9 cellular contexts compared by ENCODE assay signal in genomic region chr12:116384629-116385485, GRCh38.
DNase-seq lines count a peak whose midpoint lies in the region; ATAC-seq, FAIRE-seq and TF ChIP-seq lines count a peak whose summit lies in the region.
"Had no signal": no experiment of that assay in that cellular context is flagged by ENCODE, and none has a peak within 500 bp of the region (broad histone marks: within the 10 kb centered on the region; RNA-seq: fewer than 3 reads in every experiment).

No MANE protein-coding gene starts in this region.

- TF ChIP-seq POLR2A in breast epithelium (IDR thresholded peaks at IDR 0.05) (no peak), endothelial cell of umbilical vein (IDR thresholded peaks at IDR 0.05; ENCODE audit: low read depth, low read length) (no peak)

- TF ChIP-seq CTCF in mammary epithelial cell (conservative IDR thresholded peaks at IDR 0.05 in 1 of 2, IDR thresholded peaks at IDR 0.05 in 1 of 2; ENCODE audit: extremely low read depth in 1 of 2, insufficient read depth in 1 of 2, low read depth in 1 of 2, low read length in 2 of 2) (no peak), breast epithelium (IDR thresholded peaks at IDR 0.05) (no peak), endothelial cell of umbilical vein (IDR thresholded peaks at IDR 0.05; ENCODE audit: extremely low read depth in 1 of 2, insufficient read depth in 1 of 2, low read depth in 1 of 2, low read length in 2 of 2) (no peak)

- no peak for FAIRE-seq in endothelial cell of umbilical vein (lab: Jason Lieb, UNC)

- H4K20me1 ChIP-seq in mammary epithelial cell (ENCODE audit: insufficient read depth, low read length) (no peaks in the 10 kb centered on the region), endothelial cell of umbilical vein (replicated peaks; ENCODE audit: control insufficient read depth, extremely low read depth, insufficient read depth, low read length) (no peaks in the 10 kb centered on the region)

- H3K9ac ChIP-seq in mammary epithelial cell (ENCODE audit: insufficient read depth, low read length) = no peak overlapping the region
- no peak overlapping the region for H3K9ac ChIP-seq in endothelial cell of umbilical vein (replicated peaks; ENCODE audit: extremely low read depth, insufficient read depth, low read length)

- H3K27me3 ChIP-seq in mammary epithelial cell (ENCODE audit: insufficient read depth, low read length) = no peaks in the 10 kb centered on the region
- H3K27me3 ChIP-seq in breast epithelium = no peaks in the 10 kb centered on the region
- no peaks in the 10 kb centered on the region for H3K27me3 ChIP-seq in endothelial cell of umbilical vein (ENCODE audit: control insufficient read depth in 2 of 2, insufficient read depth in 2 of 2, low read length in 2 of 2)

- no peak overlapping the region for H2AFZ ChIP-seq in mammary epithelial cell (ENCODE audit: low read depth, low read length)
- H2AFZ ChIP-seq in endothelial cell of umbilical vein (ENCODE audit: low read depth, low read length) = no peak overlapping the region

- no peak overlapping the region for H3K27ac ChIP-seq in mammary epithelial cell (ENCODE audit: insufficient read depth, low read depth, low read length)
- no peak overlapping the region for H3K27ac ChIP-seq in breast epithelium
- no peak overlapping the region for H3K27ac ChIP-seq in endothelial cell of umbilical vein (ENCODE audit: insufficient read depth, low read depth, low read length)

- intact Hi-C loops in mammary epithelial cell (cut with micrococcal nuclease) = no loop called here
- intact Hi-C loops in breast epithelium (cut with DNase I; ENCODE audit: low total_unique reads) = no loop called here
- intact Hi-C loops in endothelial cell of umbilical vein (cut with micrococcal nuclease) = loop anchor here (5.0 kb wide), 1 partner anchor 243 kb away; no protein-coding TSS in a partner anchor

- H3K9me3 ChIP-seq in mammary epithelial cell (replicated peaks; ENCODE audit: insufficient read depth, low read length) (no peaks in the 10 kb centered on the region), breast epithelium (no peaks in the 10 kb centered on the region), endothelial cell of umbilical vein (replicated peaks; ENCODE audit: control insufficient read depth, insufficient read depth, low read length) (no peaks in the 10 kb centered on the region)

- no peak overlapping the region for H3K4me3 ChIP-seq in mammary epithelial cell (replicated peaks in 1 of 3; ENCODE audit: insufficient read depth in 1 of 3, low read depth in 2 of 3, low read length in 3 of 3)
- H3K4me3 ChIP-seq in breast epithelium = no peak overlapping the region
- H3K4me3 ChIP-seq in endothelial cell of umbilical vein (replicated peaks in 1 of 3; ENCODE audit: insufficient read depth in 1 of 3, low read depth in 1 of 3, low read length in 3 of 3) = no peak overlapping the region

- 51% methylated on average over 7 of the region's 7 CpGs for WGBS in mammary epithelial cell (ENCODE audit: low coverage, missing lambda C conversion rate)

- no peak for ATAC-seq in GM21576 (IDR thresholded peaks at IDR 0.05; ENCODE audit: unreplicated experiment)
- no peak for ATAC-seq in GM18858 (IDR thresholded peaks at IDR 0.05; ENCODE audit: unreplicated experiment)

- in situ Hi-C loops in mammary epithelial cell (cut with MboI; ENCODE audit: low sequenced_read_pairs in 2 of 2) = no loop called here

- no peaks in the 10 kb centered on the region for H3K9me1 ChIP-seq in endothelial cell of umbilical vein (replicated peaks; ENCODE audit: control insufficient read depth, extremely low read depth, insufficient read depth, low read length)

- POLR2A ChIA-PET in endothelial cell of umbilical vein (lab: Charles Lee) = interaction anchor here (0.7 kb wide), 1 partner anchor 357 kb away, joined by 7 read pairs; no protein-coding TSS in a partner anchor

- dilution Hi-C loops in mammary epithelial cell (cut with HindIII; ENCODE audit: low sequenced_read_pairs) (loop anchor here (5.0 kb wide), 1 partner anchor 33 kb away; no protein-coding TSS in a partner anchor), endothelial cell of umbilical vein (cut with MboI; ENCODE audit: extremely low pct_ligation_motif_present, low sequenced_read_pairs) (no loop called here)

- no TSS peak for BruUV-seq in mammary epithelial cell (replicated peaks; lab: Mats Ljungman, UMichigan)
- BruUV-seq in endothelial cell of umbilical vein (replicated peaks; lab: Mats Ljungman, UMichigan) = no TSS peak

- H3K79me2 ChIP-seq in mammary epithelial cell (ENCODE audit: insufficient read depth, low read length) (no peaks in the 10 kb centered on the region), endothelial cell of umbilical vein (ENCODE audit: control insufficient read depth, insufficient read depth, low read length) (no peaks in the 10 kb centered on the region)

- H3K4me2 ChIP-seq in mammary epithelial cell (ENCODE audit: insufficient read depth, low read depth, low read length) = no peak overlapping the region
- H3K4me2 ChIP-seq in endothelial cell of umbilical vein (ENCODE audit: insufficient read depth, low read length) = no peak overlapping the region

- peaks cover 29% of the 10 kb centered on the region for H3K4me1 ChIP-seq in mammary epithelial cell (ENCODE audit: insufficient read depth, low read length)
- peaks cover 4 to 6% of the 10 kb centered on the region in 2 donors for H3K4me1 ChIP-seq in breast epithelium
- H3K4me1 ChIP-seq in endothelial cell of umbilical vein (ENCODE audit: control insufficient read depth, extremely low read depth, insufficient read depth, low read length) = peaks cover 35% of the 10 kb centered on the region

- DNase-seq in mammary epithelial cell (peak; percentile 44), breast epithelium (ENCODE audit: low spot score in 2 of 2) (no peak), NOMO-1 (lab: John Stamatoyannopoulos, UW; ENCODE audit: unreplicated experiment in 2 of 2) (peak; percentile 65 to 85), endothelial cell of umbilical vein (ENCODE audit: low read depth, low spot score) (peak; percentile 33), COR-L47 (lab: John Stamatoyannopoulos, UW) (no peak)
- DNase-seq in activated CD4-positive, CD25-positive, alpha-beta regulatory T cell (lab: John Stamatoyannopoulos, UW) = no peak
- DNase-seq: substantia nigra had no signal

- H3K36me3 ChIP-seq in mammary epithelial cell (ENCODE audit: insufficient read depth, low read length) (no peaks in the 10 kb centered on the region), breast epithelium (no peaks in the 10 kb centered on the region), endothelial cell of umbilical vein (ENCODE audit: control insufficient read depth in 2 of 2, extremely low read depth in 1 of 2, insufficient read depth in 2 of 2, low read length in 2 of 2) (no peaks in the 10 kb centered on the region)

- CTCF ChIA-PET in mammary epithelial cell (lab: Charles Lee; ENCODE audit: low non-redundant PET) = no interaction called here
- CTCF ChIA-PET in endothelial cell of umbilical vein (lab: Charles Lee) = interaction anchor here (0.7 to 1.4 kb wide), 5 partner anchors 8 to 174 kb away, joined by 3 read pairs; no protein-coding TSS in a partner anchor

TF ChIP-seq in endothelial cell of umbilical vein, 7 proteins besides CTCF, POLR2A, EP300 and RAD21:
- peak; percentile 12 for TF ChIP-seq FOS (IDR thresholded peaks at IDR 0.05; ENCODE audit: borderline replicate concordance, insufficient read depth, low read length)
- TF ChIP-seq GATA2 (IDR thresholded peaks at IDR 0.05; ENCODE audit: insufficient read depth, insufficient read length, low read depth, low read length) = no peak

Comparison
In these comparisons a context has a peak if more than half of its experiments do, and no peak if none do; other contexts are left out.
1. DNase-seq: peak in mammary epithelial cell (single experiment), NOMO-1 (2 of 2) and endothelial cell of umbilical vein (single experiment); none in breast epithelium (0 of 2), activated CD4-positive, CD25-positive, alpha-beta regulatory T cell (0 of 4) and COR-L47 (single experiment).